In the genomic region with DNA sequence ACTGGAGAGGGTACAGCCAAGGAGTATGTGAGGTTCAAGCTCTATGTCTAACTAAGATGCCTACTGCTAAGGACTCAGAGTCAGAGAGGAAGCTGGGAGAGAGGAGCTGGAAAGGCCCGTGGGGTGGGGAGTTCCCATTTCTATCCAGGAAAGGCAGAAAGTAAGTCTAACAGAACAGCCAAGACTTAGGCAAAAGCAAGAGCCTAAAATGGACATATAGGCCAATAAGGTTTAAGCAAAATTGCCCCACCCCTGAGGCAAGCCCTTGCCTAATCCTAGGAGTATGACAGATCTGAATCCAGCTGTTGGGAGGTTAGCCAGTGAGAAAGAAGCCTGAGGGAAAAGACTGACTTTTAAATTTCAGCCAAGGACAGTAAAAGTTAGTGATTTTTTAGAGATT, we compare ENCODE assay signal across 12 cellular contexts. TPM values are rescaled to one million over a fixed set of nuclear protein-coding genes. Genes with fewer than 3 reads are reported as not detected.
DNase-seq lines count a peak whose midpoint lies in the region; ATAC-seq, FAIRE-seq and TF ChIP-seq lines count a peak whose summit lies in the region.
"Had no signal": no experiment of that assay in that cellular context is flagged by ENCODE, and none has a peak within 500 bp of the region (broad histone marks: within the 10 kb centered on the region; RNA-seq: fewer than 3 reads in every experiment).

No MANE protein-coding gene starts in this region.

- H3K27me3 ChIP-seq in sigmoid colon, result no peaks in the 10 kb centered on the region

- no peak for TF ChIP-seq EP300 in sigmoid colon (IDR thresholded peaks at IDR 0.05)

- no peak for TF ChIP-seq POLR2A in GM12892 (IDR thresholded peaks at IDR 0.05; ENCODE audit: low read depth, low read length)
- TF ChIP-seq POLR2A in sigmoid colon (IDR thresholded peaks at IDR 0.05), result no peak

- no peak overlapping the region for H3K4me3 ChIP-seq in sigmoid colon

- no peak for DNase-seq in GM12892 (ENCODE audit: insufficient read length)
- DNase-seq in RPMI7951 (ENCODE audit: low read depth), result peak; percentile 53
- peak; percentile 59 for DNase-seq in fibroblast of the conjunctiva (ENCODE audit: low read depth)
- DNase-seq in sigmoid colon, result peak; percentile 78
- no peak for DNase-seq in NCI-H2107 (lab: John Stamatoyannopoulos, UW)
- no peak for DNase-seq in ecto neural progenitor cell (ENCODE audit: low spot score)
- no peak for DNase-seq in SHP77 (lab: John Stamatoyannopoulos, UW)
- DNase-seq: GF-D8; hypothalamus; NK-92 treated with Interleukin-12 subunit alpha and Interleukin-12 subunit beta, amount 100 ng/mL, for 24 hours had no signal

- H3K9me3 ChIP-seq in sigmoid colon, result no peaks in the 10 kb centered on the region

- peaks cover 0 to 15% (median 4%) of the 10 kb centered on the region in 4 donors for H3K36me3 ChIP-seq in sigmoid colon

- FAIRE-seq in GM12892 (lab: Jason Lieb, UNC), result peak; percentile 5
- FAIRE-seq: astrocyte had no signal

- no peak for ATAC-seq in HG03469 (IDR thresholded peaks at IDR 0.05; ENCODE audit: unreplicated experiment)

- 45 to 58% methylated on average over 1 of the region's 1 CpG for WGBS in sigmoid colon, 2 donors

- intact Hi-C loops in sigmoid colon (cut with DNase I), result loop anchor here (5.0 to 10.0 kb wide), 3 partner anchors 99 to 369 kb away; no protein-coding TSS in a partner anchor

- peak overlapping the region in 3 of 4 donors; percentile 73 to 78 (median 77) for H3K27ac ChIP-seq in sigmoid colon

- TF ChIP-seq CTCF in sigmoid colon (IDR thresholded peaks at IDR 0.05), result no peak

- peaks cover 0 to 19% (median 15%) of the 10 kb centered on the region in 4 donors for H3K4me1 ChIP-seq in sigmoid colon

RNA-seq across cellular contexts. Expression of gene KLHDC9, which starts 1.6 kb away (rescaled TPM):
- 3.4 TPM for polyA plus RNA-seq in GM12892 (2012; ENCODE audit: missing spikeins)
- total RNA-seq in RPMI7951 (2014; rRNA removed; shearing (Covaris generic)), result not detected in 2 replicates
- total RNA-seq in sigmoid colon, result 10 to 100 TPM in 2 of 4 donors, 1 to 10 TPM in 2; 5.8 to 14.1 (median 10.8) TPM
- 10 to 100 TPM in 1 of 3 donors, 1 to 10 TPM in 2; 4.7 to 11.1 (median 9.6) TPM for polyA plus RNA-seq in sigmoid colon

RNA-seq across cellular contexts. Expression of gene NECTIN4, which starts 7.2 kb away (rescaled TPM):
- 0.51 TPM for polyA plus RNA-seq in GM12892 (2012; ENCODE audit: missing spikeins)
- total RNA-seq in RPMI7951 (2014; rRNA removed; shearing (Covaris generic)), result 0.20 TPM in 1 of 2 replicates, not detected in the other
- total RNA-seq in sigmoid colon, result not detected
- polyA plus RNA-seq in sigmoid colon, result 1 to 10 TPM in 2 of 3 donors, not detected in 1; 1.2 to 2.8 TPM

RNA-seq across cellular contexts. Expression of gene PFDN2, which starts 21.3 kb away (rescaled TPM):
- 95.6 TPM for polyA plus RNA-seq in GM12892 (2012; ENCODE audit: missing spikeins)
- total RNA-seq in RPMI7951 (2014; rRNA removed; shearing (Covaris generic)), result 82.0 and 94.4 TPM in 2 replicates
- 10 to 100 TPM; 40.7 to 63.4 (median 45.9) TPM for total RNA-seq in sigmoid colon
- polyA plus RNA-seq in sigmoid colon, result 100 to 1,000 TPM in 2 of 3 donors, 10 to 100 TPM in 1; 82.3 to 115 (median 104) TPM

RNA-seq across cellular contexts. Expression of gene NIT1, which starts 21.4 kb away (rescaled TPM):
- 30.2 TPM for polyA plus RNA-seq in GM12892 (2012; ENCODE audit: missing spikeins)
- 27.0 and 27.9 TPM in 2 replicates for total RNA-seq in RPMI7951 (2014; rRNA removed; shearing (Covaris generic))
- total RNA-seq in sigmoid colon, result 10 to 100 TPM; 24.4 to 39.6 (median 33.1) TPM
- polyA plus RNA-seq in sigmoid colon, result 10 to 100 TPM; 46.8 to 66.6 (median 66.5) TPM

RNA-seq across cellular contexts. Expression of gene ARHGAP30, which starts 26.8 kb away (rescaled TPM):
- polyA plus RNA-seq in GM12892 (2012; ENCODE audit: missing spikeins), result 51.8 TPM
- total RNA-seq in RPMI7951 (2014; rRNA removed; shearing (Covaris generic)), result 0.20 TPM in 1 of 2 replicates, not detected in the other
- 1 to 10 TPM; 4.4 to 7.7 (median 6.6) TPM for total RNA-seq in sigmoid colon
- 10 to 100 TPM in 1 of 3 donors, 1 to 10 TPM in 2; 4.8 to 37.8 (median 4.9) TPM for polyA plus RNA-seq in sigmoid colon

Comparison
In these comparisons a context has a peak if more than half of its experiments do, and no peak if none do; other contexts are left out.
1. DNase-seq: peak in RPMI7951 (single experiment), fibroblast of the conjunctiva (single experiment) and sigmoid colon (single experiment); none in GM12892 (single experiment), NCI-H2107 (single experiment), ecto neural progenitor cell (single experiment) and SHP77 (0 of 2).